Comparison of ENCODE assay signal across 22 cellular contexts in genomic region chr20:42270539-42270938, GRCh38.
"Had no signal": no experiment of that assay in that cellular context is flagged by ENCODE, and none has a peak within 500 bp of the region (broad histone marks: within the 10 kb centered on the region; RNA-seq: fewer than 3 reads in every experiment).

No MANE protein-coding gene starts in this region.

- H3K4me3 ChIP-seq: K562 had no signal

- H3K9ac ChIP-seq: KMS-11 had no signal

- H3K4me2 ChIP-seq: KMS-11 had no signal

- H3K4me3 Mint-ChIP-seq: IgD-negative memory B cell had no signal

- DNase-seq: NCI-H1092; NCI-H1105 treated with DMSO at 0.1 percent for 48 hours; NCI-H1417 treated with DMSO at 0.1 percent for 48 hours; NCI-H146; NCI-H1694 treated with DMSO at 0.1 percent for 48 hours; NCI-H1930; NCI-H2081; NCI-H2107; NCI-H2227 treated with DMSO at 0.1 percent for 48 hours; NCI-H524; NCI-H526 treated with DMSO at 0.1 percent for 48 hours; NCI-H774; NK-92 treated with Interleukin-12 subunit alpha and Interleukin-12 subunit beta, amount 100 ng/mL, for 24 hours; PC-3; SHP77 had no signal

- H3K27ac Mint-ChIP-seq: IgD-negative memory B cell had no signal

- H3K27me3 Mint-ChIP-seq: IgD-negative memory B cell had no signal

- H3K27ac ChIP-seq: HL-60, KMS-11, RWPE1 had no signal

- H3K4me1 Mint-ChIP-seq: IgD-negative memory B cell had no signal

- ATAC-seq: K562, Panc1, PC-3, SK-N-SH treated with all-trans-retinoic acid at 6 μM for 48 hours had no signal

- H3K36me3 Mint-ChIP-seq: IgD-negative memory B cell had no signal
